ENCODE assay signal across 31 cellular contexts in genomic region chr2:192203876-192204275, GRCh38. TPM values are rescaled to one million over a fixed set of nuclear protein-coding genes. Genes with fewer than 3 reads are reported as not detected.
"Had no signal": no experiment of that assay in that cellular context is flagged by ENCODE, and none has a peak within 500 bp of the region (broad histone marks: within the 10 kb centered on the region; RNA-seq: fewer than 3 reads in every experiment).

No MANE protein-coding gene starts in this region.

- H3K4me2 ChIP-seq: smooth muscle cell had no signal

- H3K9me3 Mint-ChIP-seq: immature natural killer cell; natural killer cell treated with Interleukin-12 subunit alpha and Interleukin-12 subunit beta and Interleukin-15 and Interleukin-18, amount 100 ng/mL, for 72 hours; stimulated activated memory B cell treated with anti-CD40 and anti-IgM and Interleukin-4, amounts not matched to agents 10 μg/mL and 1 μg/mL and 100 μg/mL, for 72 hours had no signal

- H3K4me1 ChIP-seq: left ventricle myocardium inferior, right atrium auricular region, right lobe of liver, stomach, testis, thyroid gland, transverse colon, upper lobe of left lung, vagina had no signal

- H3K9me3 ChIP-seq: left ventricle myocardium inferior, mucosa of descending colon, ovary, right atrium auricular region, right lobe of liver, stomach, testis, thyroid gland, transverse colon, upper lobe of left lung, vagina had no signal

- ATAC-seq: mucosa of descending colon; naive thymus-derived CD4-positive, alpha-beta T cell; natural killer cell treated with Interleukin-12 subunit alpha and Interleukin-12 subunit beta and Interleukin-15 and Interleukin-18, amount 100 ng/mL, for 72 hours; right lobe of liver; stimulated activated memory B cell treated with anti-CD40 and anti-IgM and Interleukin-4, amounts not matched to agents 10 μg/mL and 1 μg/mL and 100 μg/mL, for 72 hours; stimulated activated naive CD8-positive, alpha-beta T cell treated with anti-CD3 and anti-CD28 coated beads, Interleukin-15, Interleukin-2, amounts not matched to agents 100 U/mL and 50 U/mL, for 24 hours had no signal

- H3K27me3 ChIP-seq: ovary, right atrium auricular region, right lobe of liver, testis, thyroid gland, upper lobe of left lung, vagina had no signal

- H3K4me3 ChIP-seq: left ventricle myocardium inferior, lung, mucosa of descending colon, ovary, right atrium auricular region, right lobe of liver, smooth muscle cell, stomach, testis, thyroid gland, transverse colon, upper lobe of left lung, vagina had no signal

- H3K27ac Mint-ChIP-seq: immature natural killer cell; naive thymus-derived CD4-positive, alpha-beta T cell; natural killer cell treated with Interleukin-12 subunit alpha and Interleukin-12 subunit beta and Interleukin-15 and Interleukin-18, amount 100 ng/mL, for 72 hours; progenitor cell of endocrine pancreas; stimulated activated memory B cell treated with anti-CD40 and anti-IgM and Interleukin-4, amounts not matched to agents 10 μg/mL and 1 μg/mL and 100 μg/mL, for 72 hours had no signal

- H3K27ac ChIP-seq: left ventricle myocardium inferior, ovary, right atrium auricular region, right lobe of liver, stomach, testis, thyroid gland, transverse colon, upper lobe of left lung, vagina had no signal

- H3K4me1 Mint-ChIP-seq: immature natural killer cell; naive thymus-derived CD4-positive, alpha-beta T cell; stimulated activated memory B cell treated with anti-CD40 and anti-IgM and Interleukin-4, amounts not matched to agents 10 μg/mL and 1 μg/mL and 100 μg/mL, for 72 hours had no signal

- H3K4me3 Mint-ChIP-seq: immature natural killer cell; naive thymus-derived CD4-positive, alpha-beta T cell; natural killer cell treated with Interleukin-12 subunit alpha and Interleukin-12 subunit beta and Interleukin-15 and Interleukin-18, amount 100 ng/mL, for 72 hours; stimulated activated memory B cell treated with anti-CD40 and anti-IgM and Interleukin-4, amounts not matched to agents 10 μg/mL and 1 μg/mL and 100 μg/mL, for 72 hours had no signal

- DNase-seq: hypothalamus; immature natural killer cell; islet precursor cell; left ventricle myocardium inferior; midbrain; mucosa of descending colon; naive thymus-derived CD4-positive, alpha-beta T cell; ovary; right lobe of liver; stimulated activated CD4-positive, alpha-beta T cell treated with anti-CD3 and anti-CD28 coated beads, Interleukin-1b, Interleukin-23, amount 100 ng/mL, for 48 hours; stimulated activated CD4-positive, alpha-beta T cell treated with anti-CD3 and anti-CD28 coated beads, Interleukin-2, amount 100 ng/mL, for 48 hours; stimulated activated CD4-positive, alpha-beta T cell treated with anti-CD3 and anti-CD28 coated beads, Interleukin-4, amount 100 ng/mL, for 4 hours; stimulated activated CD8-positive, alpha-beta memory T cell treated with anti-CD3 and anti-CD28 coated beads, Interleukin-4, amount 100 ng/mL, for 48 hours; stimulated activated naive CD8-positive, alpha-beta T cell treated with anti-CD3 and anti-CD28 coated beads, Interleukin-15, Interleukin-2, amounts not matched to agents 100 U/mL and 50 U/mL, for 24 hours; stomach; testis; thyroid gland; transverse colon; upper lobe of left lung had no signal

- H3K36me3 Mint-ChIP-seq: immature natural killer cell; naive thymus-derived CD4-positive, alpha-beta T cell; natural killer cell treated with Interleukin-12 subunit alpha and Interleukin-12 subunit beta and Interleukin-15 and Interleukin-18, amount 100 ng/mL, for 72 hours; stimulated activated memory B cell treated with anti-CD40 and anti-IgM and Interleukin-4, amounts not matched to agents 10 μg/mL and 1 μg/mL and 100 μg/mL, for 72 hours had no signal

- H3K36me3 ChIP-seq: left ventricle myocardium inferior, ovary, right atrium auricular region, right lobe of liver, stomach, thyroid gland, transverse colon, upper lobe of left lung, vagina had no signal

RNA-seq across cellular contexts. Expression of gene TMEFF2, which starts 9.1 kb away (rescaled TPM):
- total RNA-seq: kidney epithelial cell; mesenteric fat pad; naive thymus-derived CD4-positive, alpha-beta T cell; natural killer cell treated with Interleukin-12 subunit alpha and Interleukin-12 subunit beta and Interleukin-15 and Interleukin-18, amount 100 ng/mL, for 72 hours; omental fat pad; pulmonary artery endothelial cell; renal cortical epithelial cell; right lobe of liver; smooth muscle cell; vagina had no signal
- polyA plus RNA-seq: immature natural killer cell; lung; naive thymus-derived CD4-positive, alpha-beta T cell; smooth muscle cell had no signal
